8 cellular contexts compared by ENCODE assay signal in the genomic region with DNA sequence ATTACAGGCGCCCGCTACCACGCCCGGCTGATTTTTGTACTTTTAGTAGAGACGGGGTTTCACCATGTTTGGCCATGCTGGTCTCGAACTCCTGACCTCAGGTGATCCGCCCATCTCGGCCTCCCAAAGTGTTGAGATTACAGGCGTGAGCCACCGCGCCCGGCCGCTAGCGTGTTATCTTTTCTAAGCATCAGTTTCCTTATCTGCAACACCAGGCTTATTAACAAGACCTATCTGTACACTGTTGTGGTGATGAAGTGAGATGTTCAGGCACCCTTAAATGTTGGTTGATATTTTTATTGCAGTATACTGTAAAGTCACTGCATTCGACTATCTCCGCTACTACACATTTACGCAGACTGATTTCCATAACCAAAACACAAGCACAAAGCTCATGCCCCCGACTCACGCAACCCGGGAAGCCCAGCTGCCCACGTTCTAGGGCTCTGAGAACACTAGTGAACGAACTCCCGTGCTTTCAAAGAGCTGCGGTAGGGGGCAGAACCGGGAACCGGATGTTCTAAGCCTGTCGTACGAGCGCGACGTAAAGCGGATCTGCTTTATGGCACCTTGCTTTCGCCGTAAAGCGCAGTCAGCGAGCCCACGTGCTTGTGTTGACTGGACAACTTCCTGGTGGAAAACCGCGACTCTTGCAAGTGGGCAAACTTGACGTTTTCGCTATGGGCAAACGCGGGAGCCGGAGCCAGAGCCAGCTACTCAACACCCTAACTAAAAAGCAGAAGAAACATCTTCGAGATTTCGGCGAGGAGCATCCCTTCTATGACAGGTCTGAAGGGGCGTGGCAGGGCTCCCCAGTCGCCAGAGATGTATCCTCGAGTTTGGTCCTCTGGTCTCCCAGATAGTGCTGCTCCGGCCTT. TPM values are rescaled to one million over a fixed set of nuclear protein-coding genes. Genes with fewer than 3 reads are reported as not detected.
DNase-seq lines count a peak whose midpoint lies in the region; ATAC-seq and TF ChIP-seq lines count a peak whose summit lies in the region.

A gene with protein sequence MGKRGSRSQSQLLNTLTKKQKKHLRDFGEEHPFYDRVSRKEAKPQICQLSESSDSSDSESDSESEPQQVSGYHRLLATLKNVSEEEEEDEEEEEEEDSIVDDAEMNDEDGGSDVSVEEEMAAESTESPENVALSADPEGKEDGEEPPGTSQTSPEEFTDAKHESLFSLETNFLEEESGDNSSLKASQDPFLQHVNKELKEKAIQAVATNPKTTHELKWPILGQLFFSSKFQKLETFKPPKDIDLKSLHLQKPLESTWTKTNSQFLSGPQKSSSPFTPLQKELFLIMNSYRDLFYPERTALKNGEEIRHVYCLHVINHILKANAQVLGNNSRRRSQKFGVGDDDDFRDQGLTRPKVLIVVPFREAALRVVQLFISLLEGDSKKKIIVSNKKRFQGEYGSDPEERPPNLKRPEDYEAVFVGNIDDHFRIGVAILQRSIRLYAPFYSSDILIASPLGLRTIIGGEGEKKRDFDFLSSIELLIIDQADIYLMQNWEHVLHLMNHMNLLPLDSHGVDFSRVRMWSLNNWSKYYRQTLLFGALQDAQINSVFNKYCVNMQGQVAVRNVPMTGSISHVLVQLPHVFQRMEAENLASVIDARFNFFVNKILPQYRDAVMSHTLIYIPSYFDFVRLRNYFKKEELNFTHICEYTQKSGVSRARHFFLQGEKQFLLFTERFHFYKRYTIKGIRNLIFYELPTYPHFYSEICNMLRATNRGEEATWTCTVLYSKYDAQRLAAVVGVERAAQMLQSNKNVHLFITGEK (plus strand): TSS at position 589 of the 878 bp plus-strand sequence. CDS start 92 bp downstream, at position 681.

- TF ChIP-seq CTCF in BJ (IDR thresholded peaks at IDR 0.05; ENCODE audit: insufficient read depth, low read depth, low read length) = peak; percentile 83

- H3K4me3 ChIP-seq in BJ (ENCODE audit: low read depth, low read length) = peak within 1 kb of the TSS; percentile 72

- ATAC-seq in HG03442 (IDR thresholded peaks at IDR 0.05; ENCODE audit: unreplicated experiment) = peak; percentile 91

- DNase-seq in BJ (ENCODE audit: low read depth) (peak; percentile 81), GM19238 (ENCODE audit: insufficient read length, low spot score) (peak; percentile 62), NCI-H510A treated with DMSO at 0.1 percent for 48 hours (lab: John Stamatoyannopoulos, UW) (peak; percentile 95), kidney tubule cell (ENCODE audit: low spot score) (peak; percentile 97)
- DNase-seq in activated CD4-positive, alpha-beta T cell treated with anti-CD3 and anti-CD28 coated beads for 24 hours (ENCODE audit: low read depth in 2 of 2) = peak; percentile 90 to 93
- peak; percentile 78 to 88 (median 82) for DNase-seq in stimulated activated CD4-positive, alpha-beta T cell treated with anti-CD3 and anti-CD28 coated beads, Interleukin-1b, Interleukin-23, amount 100 ng/mL, for 24 hours (ENCODE audit: low read depth in 4 of 4, low spot score in 1 of 4)

- CTCF ChIA-PET in BJ (lab: Yijun Ruan, JAX) = interaction anchor here (0.6 to 3.9 kb wide), 9 partner anchors 10 to 172 kb away, joined by 3 to 16 read pairs (median 4); no protein-coding TSS in a partner anchor

- peak within 1 kb of the TSS; percentile 69 for H3K27ac ChIP-seq in cingulate gyrus (ENCODE audit: low read depth, low read length)

- H3K27me3 ChIP-seq in BJ (ENCODE audit: control insufficient read depth, insufficient read depth, low read length) = no peaks in the 10 kb centered on the region

- no peaks in the 10 kb centered on the region for H3K36me3 ChIP-seq in BJ (ENCODE audit: control insufficient read depth, insufficient read depth, low read length)

- POLR2A ChIA-PET in BJ (lab: Charles Lee) = no interaction called here

RNA-seq across cellular contexts. Expression of the gene that starts here (rescaled TPM):
- 6.8 and 9.8 TPM in 2 replicates for polyA plus RNA-seq in BJ (2011; rRNA removed)
- 7.6 and 9.5 TPM in 2 replicates for polyA minus RNA-seq in BJ (2011; rRNA and poly(A)+ RNA removed)

Comparison
In these comparisons a context has a peak if more than half of its experiments do, and no peak if none do; other contexts are left out.
1. Peak in every context shown above with its lines: DNase-seq, ATAC-seq, H3K4me3 ChIP-seq and H3K27ac ChIP-seq.